In the genomic region with DNA sequence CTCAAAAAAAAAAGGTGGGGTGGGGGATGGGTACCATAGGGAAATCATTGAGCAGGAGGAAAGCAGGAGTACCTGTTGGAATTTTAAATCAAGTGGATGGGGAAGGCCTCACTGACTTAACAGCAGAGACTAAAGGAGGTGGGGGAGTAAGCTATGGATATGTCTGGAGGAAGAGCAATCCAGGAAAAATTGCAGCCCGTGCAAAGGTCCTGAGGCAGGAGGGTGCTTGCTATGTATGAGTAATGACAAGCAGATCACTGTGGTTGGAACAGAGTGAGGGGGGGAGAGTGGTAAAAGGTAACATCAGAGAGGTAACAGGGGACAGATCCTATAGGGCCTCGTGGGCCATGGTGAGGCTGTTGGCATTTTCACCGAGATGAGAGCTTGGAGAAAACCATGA, we compare ENCODE assay signal across 17 cellular contexts. TPM values are rescaled to one million over a fixed set of nuclear protein-coding genes. Genes with fewer than 3 reads are reported as not detected.
DNase-seq lines count a peak whose midpoint lies in the region; ATAC-seq, FAIRE-seq and TF ChIP-seq lines count a peak whose summit lies in the region.
"Had no signal": no experiment of that assay in that cellular context is flagged by ENCODE, and none has a peak within 500 bp of the region (broad histone marks: within the 10 kb centered on the region; RNA-seq: fewer than 3 reads in every experiment).

No MANE protein-coding gene starts in this region.

- BruUV-seq in GM12878 (replicated peaks; lab: Mats Ljungman, UMichigan): TSS peak; percentile 18

- in situ Hi-C loops in GM12878 (cut with MboI): no loop called here

- 61% methylated on average over 3 of the region's 3 CpGs for WGBS in GM12878 (ENCODE audit: insufficient coverage, insufficient replicate concordance, low lambda C conversion rate, missing lambda C conversion rate)

- H3K4me3 Mint-ChIP-seq in activated CD4-positive, alpha-beta memory T cell treated with anti-CD3 and anti-CD28 coated beads for 36 hours: no peak overlapping the region
- H3K4me3 Mint-ChIP-seq in activated CD4-positive, alpha-beta memory T cell treated with anti-CD3 and anti-CD28 coated beads, Interleukin-2, amount 10 ng/mL, durations not matched to agents 7 days and 5 days: no peak overlapping the region
- no peak overlapping the region for H3K4me3 Mint-ChIP-seq in natural killer cell treated with Interleukin-12 subunit alpha and Interleukin-12 subunit beta and Interleukin-15 and Interleukin-18, amount 100 ng/mL, for 72 hours
- H3K4me3 Mint-ChIP-seq: CD8-positive, alpha-beta T cell had no signal

- H3K9ac ChIP-seq in GM12878 (ENCODE audit: control insufficient read depth, insufficient read depth, low read length): no peak overlapping the region
- H3K9ac ChIP-seq: GM23248 had no signal

- CTCF ChIA-PET in activated CD4-positive, alpha-beta memory T cell treated with anti-CD3 and anti-CD28 coated beads for 36 hours (lab: Charles Lee): no interaction called here
- CTCF ChIA-PET in activated CD4-positive, alpha-beta memory T cell treated with anti-CD3 and anti-CD28 coated beads, Interleukin-2, amount 10 ng/mL, durations not matched to agents 7 days and 5 days (lab: Charles Lee): no interaction called here
- CTCF ChIA-PET in HEK293 (lab: Yijun Ruan, JAX) (no interaction called here), GM12878 (lab: Yijun Ruan, JAX) (no interaction called here)

- H3K4me1 ChIP-seq in HEK293 (ENCODE audit: control insufficient read depth, insufficient read depth, low read length) (no peaks in the 10 kb centered on the region), GM12878 (ENCODE audit: control insufficient read depth, insufficient read depth, low read length) (no peaks in the 10 kb centered on the region)

- no peak for TF ChIP-seq EP300 in GM12878 (IDR thresholded peaks at IDR 0.05; ENCODE audit: borderline replicate concordance in 1 of 2, control insufficient read depth in 1 of 2, low read depth in 2 of 2, low read length in 2 of 2)

- DNase-seq in activated CD4-positive, alpha-beta memory T cell treated with anti-CD3 and anti-CD28 coated beads for 36 hours: no peak
- DNase-seq in activated CD4-positive, alpha-beta memory T cell treated with anti-CD3 and anti-CD28 coated beads, Interleukin-2, amount 10 ng/mL, durations not matched to agents 7 days and 5 days: no peak
- no peak for DNase-seq in GM12878 (ENCODE audit: low read depth, low spot score)
- no peak for DNase-seq in natural killer cell treated with Interleukin-12 subunit alpha and Interleukin-12 subunit beta and Interleukin-15 and Interleukin-18, amount 100 ng/mL, for 72 hours (ENCODE audit: low spot score)
- no peak for DNase-seq in stimulated activated CD4-positive, alpha-beta T cell treated with anti-CD3 and anti-CD28 coated beads, Interleukin-4, amount 100 ng/mL, for 1 hour
- DNase-seq in iPS-NIHi7 (ENCODE audit: extremely low spot score): no peak
- DNase-seq in activated CD8-positive, alpha-beta memory T cell treated with anti-CD3 and anti-CD28 coated beads, Interleukin-2, amount 50 U/mL, for 4 hours: no peak
- DNase-seq: CD8-positive, alpha-beta T cell; DMS79 treated with DMSO at 0.1 percent for 48 hours; GM23248; HCEC 1CT; NCI-H1417 treated with DMSO at 0.1 percent for 48 hours; NCI-H1930; NCI-H526 treated with DMSO at 0.1 percent for 48 hours had no signal

- peaks cover 26% of the 10 kb centered on the region for H3K36me3 Mint-ChIP-seq in activated CD4-positive, alpha-beta memory T cell treated with anti-CD3 and anti-CD28 coated beads for 36 hours
- H3K36me3 Mint-ChIP-seq in activated CD4-positive, alpha-beta memory T cell treated with anti-CD3 and anti-CD28 coated beads, Interleukin-2, amount 10 ng/mL, durations not matched to agents 7 days and 5 days (ENCODE audit: low read depth): peaks cover 50% of the 10 kb centered on the region
- peaks cover 10% of the 10 kb centered on the region for H3K36me3 Mint-ChIP-seq in natural killer cell treated with Interleukin-12 subunit alpha and Interleukin-12 subunit beta and Interleukin-15 and Interleukin-18, amount 100 ng/mL, for 72 hours

- H3K36me3 ChIP-seq in HEK293 (ENCODE audit: control insufficient read depth in 2 of 2, insufficient read depth in 1 of 2, low read length in 2 of 2): peaks cover 0 to 60% of the 10 kb centered on the region in 2 experiments
- peaks cover 0 to 2% of the 10 kb centered on the region in 2 experiments; a peak in 2 of 4 replicates for H3K36me3 ChIP-seq in GM12878 (ENCODE audit: control insufficient read depth in 2 of 2, insufficient read depth in 2 of 2, low read length in 1 of 2)

- intact Hi-C loops in activated CD4-positive, alpha-beta memory T cell treated with anti-CD3 and anti-CD28 coated beads for 36 hours (cut with micrococcal nuclease): no loop called here
- intact Hi-C loops in GM12878 (cut with micrococcal nuclease; ENCODE audit: unreplicated experiment): no loop called here

- H3K4me3 ChIP-seq in HEK293 (ENCODE audit: low read depth, low read length) (no peak overlapping the region), GM12878 (no peak overlapping the region)
- H3K4me3 ChIP-seq: GM23248 had no signal

- H3K9me3 ChIP-seq in HEK293 (ENCODE audit: control insufficient read depth, insufficient read depth, low read depth, low read length) (no peaks in the 10 kb centered on the region), GM12878 (replicated peaks; ENCODE audit: control insufficient read depth, insufficient read depth, low read length) (no peaks in the 10 kb centered on the region)

- TF ChIP-seq CTCF in HEK293 (tag by site-specific recombination; IDR thresholded peaks at IDR 0.05) (no peak), GM12878 (IDR thresholded peaks at IDR 0.05 in 2 of 3, conservative IDR thresholded peaks at IDR 0.05 in 1 of 3; ENCODE audit: control insufficient read depth in 2 of 3, extremely low read depth in 1 of 3, insufficient read depth in 1 of 3, low read depth in 3 of 3, low read length in 3 of 3) (no peak)

- H3K27ac ChIP-seq in HEK293 (ENCODE audit: extremely low read depth, low read depth, low read length) (no peak overlapping the region), GM12878 (ENCODE audit: control insufficient read depth, insufficient read depth) (no peak overlapping the region)
- H3K27ac ChIP-seq: GM23248 had no signal

- peak overlapping the region; percentile 70 for H3K27ac Mint-ChIP-seq in activated CD4-positive, alpha-beta memory T cell treated with anti-CD3 and anti-CD28 coated beads for 36 hours
- no peak overlapping the region for H3K27ac Mint-ChIP-seq in activated CD4-positive, alpha-beta memory T cell treated with anti-CD3 and anti-CD28 coated beads, Interleukin-2, amount 10 ng/mL, durations not matched to agents 7 days and 5 days
- H3K27ac Mint-ChIP-seq in natural killer cell treated with Interleukin-12 subunit alpha and Interleukin-12 subunit beta and Interleukin-15 and Interleukin-18, amount 100 ng/mL, for 72 hours: peak overlapping the region; percentile 6 to 49
- H3K27ac Mint-ChIP-seq: CD8-positive, alpha-beta T cell had no signal

- no peak for TF ChIP-seq POLR2A in GM12878 (IDR thresholded peaks at IDR 0.05; ENCODE audit: low read depth, low read length)

- TF ChIP-seq RAD21 in GM12878 (IDR thresholded peaks at IDR 0.05; ENCODE audit: insufficient read depth, low read depth, low read length): no peak

- no peak overlapping the region for H2AFZ ChIP-seq in GM12878 (ENCODE audit: control insufficient read depth, low read depth, low read length)
- H2AFZ ChIP-seq: GM23248 had no signal

- no peaks in the 10 kb centered on the region for H4K20me1 ChIP-seq in GM12878 (ENCODE audit: control insufficient read depth, insufficient read depth)

- no peaks in the 10 kb centered on the region for H3K27me3 Mint-ChIP-seq in activated CD4-positive, alpha-beta memory T cell treated with anti-CD3 and anti-CD28 coated beads for 36 hours
- no peaks in the 10 kb centered on the region for H3K27me3 Mint-ChIP-seq in activated CD4-positive, alpha-beta memory T cell treated with anti-CD3 and anti-CD28 coated beads, Interleukin-2, amount 10 ng/mL, durations not matched to agents 7 days and 5 days
- peaks cover 0 to 3% of the 10 kb centered on the region in 2 donors for H3K27me3 Mint-ChIP-seq in natural killer cell treated with Interleukin-12 subunit alpha and Interleukin-12 subunit beta and Interleukin-15 and Interleukin-18, amount 100 ng/mL, for 72 hours

- peaks cover 30% of the 10 kb centered on the region for H3K4me1 Mint-ChIP-seq in activated CD4-positive, alpha-beta memory T cell treated with anti-CD3 and anti-CD28 coated beads for 36 hours (ENCODE audit: low read depth)
- H3K4me1 Mint-ChIP-seq in activated CD4-positive, alpha-beta memory T cell treated with anti-CD3 and anti-CD28 coated beads, Interleukin-2, amount 10 ng/mL, durations not matched to agents 7 days and 5 days: peaks cover 26% of the 10 kb centered on the region
- H3K4me1 Mint-ChIP-seq in natural killer cell treated with Interleukin-12 subunit alpha and Interleukin-12 subunit beta and Interleukin-15 and Interleukin-18, amount 100 ng/mL, for 72 hours (ENCODE audit: low read depth in 2 of 2): peaks cover 20 to 31% of the 10 kb centered on the region in 2 donors

- RAD21 ChIA-PET in GM12878 (lab: Charles Lee; ENCODE audit: unreplicated experiment): no interaction called here

- SMC1A ChIA-PET in GM12878 (lab: Charles Lee; ENCODE audit: uncharacterized antibody, unreplicated experiment): no interaction called here

- POLR2A ChIA-PET in activated CD4-positive, alpha-beta memory T cell treated with anti-CD3 and anti-CD28 coated beads for 36 hours (lab: Charles Lee): no interaction called here
- POLR2A ChIA-PET in activated CD4-positive, alpha-beta memory T cell treated with anti-CD3 and anti-CD28 coated beads, Interleukin-2, amount 10 ng/mL, durations not matched to agents 7 days and 5 days (lab: Charles Lee): no interaction called here
- POLR2A ChIA-PET in HEK293 (lab: Yijun Ruan, JAX): no interaction called here
- POLR2A ChIA-PET in GM12878 (lab: Charles Lee): no interaction called here

- no peaks in the 10 kb centered on the region for H3K9me3 Mint-ChIP-seq in activated CD4-positive, alpha-beta memory T cell treated with anti-CD3 and anti-CD28 coated beads for 36 hours
- no peaks in the 10 kb centered on the region for H3K9me3 Mint-ChIP-seq in activated CD4-positive, alpha-beta memory T cell treated with anti-CD3 and anti-CD28 coated beads, Interleukin-2, amount 10 ng/mL, durations not matched to agents 7 days and 5 days
- H3K9me3 Mint-ChIP-seq in natural killer cell treated with Interleukin-12 subunit alpha and Interleukin-12 subunit beta and Interleukin-15 and Interleukin-18, amount 100 ng/mL, for 72 hours: no peaks in the 10 kb centered on the region
- H3K9me3 Mint-ChIP-seq: CD8-positive, alpha-beta T cell had no signal

- ATAC-seq in GM12878: no peak
- no peak for ATAC-seq in natural killer cell treated with Interleukin-12 subunit alpha and Interleukin-12 subunit beta and Interleukin-15 and Interleukin-18, amount 100 ng/mL, for 72 hours
- ATAC-seq: CD8-positive, alpha-beta T cell had no signal

- no peaks in the 10 kb centered on the region for H3K27me3 ChIP-seq in GM12878 (replicated peaks in 1 of 2; ENCODE audit: control insufficient read depth in 2 of 2, insufficient read depth in 2 of 2, low read length in 1 of 2)

- H3K4me2 ChIP-seq in GM12878 (ENCODE audit: control insufficient read depth, insufficient read depth): no peak overlapping the region

- FAIRE-seq in GM12878 (lab: Jason Lieb, UNC): no peak
- FAIRE-seq: GM18507, RCC 7860 had no signal

- peaks cover 27% of the 10 kb centered on the region for H3K79me2 ChIP-seq in GM12878 (ENCODE audit: control insufficient read depth, insufficient read depth, low read length)

RNA-seq across cellular contexts. Expression of a gene that starts 4.1 kb away (rescaled TPM):
- 10 to 100 TPM; 62.8 to 73.9 TPM for total RNA-seq in activated CD4-positive, alpha-beta memory T cell treated with anti-CD3 and anti-CD28 coated beads for 36 hours
- total RNA-seq in activated CD4-positive, alpha-beta memory T cell treated with anti-CD3 and anti-CD28 coated beads, Interleukin-2, amount 10 ng/mL, durations not matched to agents 7 days and 5 days: 10 to 100 TPM; 57.6 to 60.1 TPM
- total RNA-seq in GM12878 (2013; cell fraction: nucleolus; rRNA removed): 20.9 and 25.4 TPM in 2 replicates
- total RNA-seq in GM12878 (2014; rRNA removed): 86.0 and 87.8 TPM in 2 replicates
- 46.9 and 58.3 TPM in 2 replicates for total RNA-seq in GM12878 (2014; rRNA removed; fragmentation: Illumina TruSeq; extraction: Trizol)
- 57.4 and 60.7 TPM in 2 replicates for total RNA-seq in GM12878 (2021)
- polyA plus RNA-seq in GM12878 (2011; ENCODE audit: low read depth): 30.9 TPM
- polyA plus RNA-seq in GM12878 (2011; rRNA removed): 25.2 and 31.0 TPM in 2 replicates
- polyA plus RNA-seq in GM12878 (2011; cell fraction: cytosol; rRNA removed): 46.7 and 55.0 TPM in 2 replicates
- 69.8 and 78.7 TPM in 2 replicates for polyA plus RNA-seq in GM12878 (2011; cell fraction: nucleus; rRNA removed)
- polyA plus RNA-seq in GM12878 (2012): 41.7 and 42.2 TPM in 2 replicates
- 32.6 and 46.5 TPM in 2 replicates for polyA plus RNA-seq in GM12878 (2014; fragmentation: Illumina TruSeq; extraction: Trizol)
- 10 to 100 TPM in 1 of 2 experiments, 1 to 10 TPM in 1; 8.8 to 18.2 TPM for polyA plus RNA-seq in GM12878 (2014; fragmentation: Nextera tagmentation; extraction: Ambion mirVana)
- polyA plus RNA-seq in GM12878 (2014; rRNA removed): 67.8 and 68.8 TPM in 2 replicates
- polyA plus RNA-seq in GM12878 (2016; fragmentation: Nextera tagmentation; extraction: Ambion mirVana): 10 to 100 TPM; 74.9 to 86.9 TPM
- polyA minus RNA-seq in GM12878 (2011; rRNA and poly(A)+ RNA removed): 20.2 and 35.4 TPM in 2 replicates
- polyA minus RNA-seq in GM12878 (2011; cell fraction: cytosol; rRNA and poly(A)+ RNA removed): 13.9 and 16.3 TPM in 2 replicates
- 13.5 and 19.6 TPM in 2 replicates for polyA minus RNA-seq in GM12878 (2011; cell fraction: nucleus; rRNA and poly(A)+ RNA removed)
- 100 to 1,000 TPM in 1 of 2 donors, 10 to 100 TPM in 1; 83.8 to 120 TPM for total RNA-seq in natural killer cell treated with Interleukin-12 subunit alpha and Interleukin-12 subunit beta and Interleukin-15 and Interleukin-18, amount 100 ng/mL, for 72 hours

RNA-seq across cellular contexts. Expression of a gene that starts 10.1 kb away (rescaled TPM):
- 10 to 100 TPM; 70.7 to 73.0 TPM for total RNA-seq in activated CD4-positive, alpha-beta memory T cell treated with anti-CD3 and anti-CD28 coated beads for 36 hours
- 10 to 100 TPM; 76.4 to 82.4 TPM for total RNA-seq in activated CD4-positive, alpha-beta memory T cell treated with anti-CD3 and anti-CD28 coated beads, Interleukin-2, amount 10 ng/mL, durations not matched to agents 7 days and 5 days
- total RNA-seq in GM12878 (2013; cell fraction: nucleolus; rRNA removed): 48.5 and 53.5 TPM in 2 replicates
- total RNA-seq in GM12878 (2014; rRNA removed) (81.3 and 96.2 TPM in 2 replicates), GM12878 (2014; rRNA removed; fragmentation: Illumina TruSeq; extraction: Trizol) (51.5 and 53.6 TPM in 2 replicates), GM12878 (2021) (95.6 and 102 TPM in 2 replicates)
- 49.7 TPM for polyA plus RNA-seq in GM12878 (2011; ENCODE audit: low read depth)
- polyA plus RNA-seq in GM12878 (2011; rRNA removed) (30.5 and 59.9 TPM in 2 replicates), GM12878 (2014; fragmentation: Illumina TruSeq; extraction: Trizol) (42.5 and 65.0 TPM in 2 replicates), GM12878 (2014; fragmentation: Nextera tagmentation; extraction: Ambion mirVana) (1 to 10 TPM; 4.2 to 9.0 TPM), GM12878 (2014; rRNA removed) (108 and 142 TPM in 2 replicates), GM12878 (2016; fragmentation: Nextera tagmentation; extraction: Ambion mirVana) (10 to 100 TPM; 76.2 to 81.3 TPM)
- polyA plus RNA-seq in GM12878 (2011; cell fraction: cytosol; rRNA removed): 124 and 168 TPM in 2 replicates
- 173 and 209 TPM in 2 replicates for polyA plus RNA-seq in GM12878 (2011; cell fraction: nucleus; rRNA removed)
- polyA plus RNA-seq in GM12878 (2012): 50.5 and 68.3 TPM in 2 replicates
- 101 and 115 TPM in 2 replicates for polyA minus RNA-seq in GM12878 (2011; rRNA and poly(A)+ RNA removed)
- polyA minus RNA-seq in GM12878 (2011; cell fraction: cytosol; rRNA and poly(A)+ RNA removed): 46.5 and 48.4 TPM in 2 replicates
- polyA minus RNA-seq in GM12878 (2011; cell fraction: nucleus; rRNA and poly(A)+ RNA removed): 21.0 and 31.1 TPM in 2 replicates
- 100 to 1,000 TPM in 1 of 2 donors, 10 to 100 TPM in 1; 70.7 to 156 TPM for total RNA-seq in natural killer cell treated with Interleukin-12 subunit alpha and Interleukin-12 subunit beta and Interleukin-15 and Interleukin-18, amount 100 ng/mL, for 72 hours

RNA-seq across cellular contexts. Expression of a gene that starts 28.6 kb away (rescaled TPM):
- 1 to 10 TPM; 7.1 to 7.7 TPM for total RNA-seq in activated CD4-positive, alpha-beta memory T cell treated with anti-CD3 and anti-CD28 coated beads for 36 hours
- 10 to 100 TPM; 26.1 to 29.2 TPM for total RNA-seq in activated CD4-positive, alpha-beta memory T cell treated with anti-CD3 and anti-CD28 coated beads, Interleukin-2, amount 10 ng/mL, durations not matched to agents 7 days and 5 days
- 17.6 and 19.7 TPM in 2 replicates for total RNA-seq in GM12878 (2013; cell fraction: nucleolus; rRNA removed)
- total RNA-seq in GM12878 (2014; rRNA removed) (15.2 and 16.6 TPM in 2 replicates), GM12878 (2014; rRNA removed; fragmentation: Illumina TruSeq; extraction: Trizol) (5.7 and 7.9 TPM in 2 replicates), GM12878 (2021) (14.0 and 18.0 TPM in 2 replicates)
- 4.8 TPM for polyA plus RNA-seq in GM12878 (2011; ENCODE audit: low read depth)
- polyA plus RNA-seq in GM12878 (2011; rRNA removed) (5.6 and 12.9 TPM in 2 replicates), GM12878 (2014; fragmentation: Illumina TruSeq; extraction: Trizol) (8.3 and 12.5 TPM in 2 replicates), GM12878 (2014; fragmentation: Nextera tagmentation; extraction: Ambion mirVana) (1 to 10 TPM in 1 of 2 experiments, under 1 TPM in 1; 0.27 to 1.4 TPM), GM12878 (2014; rRNA removed) (17.9 and 19.5 TPM in 2 replicates), GM12878 (2016; fragmentation: Nextera tagmentation; extraction: Ambion mirVana) (10 to 100 TPM; 18.2 to 21.0 TPM)
- polyA plus RNA-seq in GM12878 (2011; cell fraction: cytosol; rRNA removed): 24.2 and 24.8 TPM in 2 replicates
- polyA plus RNA-seq in GM12878 (2011; cell fraction: nucleus; rRNA removed): 53.9 and 63.7 TPM in 2 replicates
- polyA plus RNA-seq in GM12878 (2012): 11.5 and 11.7 TPM in 2 replicates
- polyA minus RNA-seq in GM12878 (2011; rRNA and poly(A)+ RNA removed): 14.8 and 21.4 TPM in 2 replicates
- polyA minus RNA-seq in GM12878 (2011; cell fraction: cytosol; rRNA and poly(A)+ RNA removed): 3.5 and 7.5 TPM in 2 replicates
- polyA minus RNA-seq in GM12878 (2011; cell fraction: nucleus; rRNA and poly(A)+ RNA removed): 13.5 and 19.2 TPM in 2 replicates
- total RNA-seq in natural killer cell treated with Interleukin-12 subunit alpha and Interleukin-12 subunit beta and Interleukin-15 and Interleukin-18, amount 100 ng/mL, for 72 hours: 10 to 100 TPM; 25.9 to 31.0 TPM

RNA-seq across cellular contexts. Expression of a gene that starts 41.5 kb away (rescaled TPM):
- total RNA-seq in activated CD4-positive, alpha-beta memory T cell treated with anti-CD3 and anti-CD28 coated beads for 36 hours: 100 to 1,000 TPM; 149 to 150 TPM
- total RNA-seq in activated CD4-positive, alpha-beta memory T cell treated with anti-CD3 and anti-CD28 coated beads, Interleukin-2, amount 10 ng/mL, durations not matched to agents 7 days and 5 days: 100 to 1,000 TPM; 446 to 461 TPM
- 38.1 and 42.3 TPM in 2 replicates for total RNA-seq in GM12878 (2013; cell fraction: nucleolus; rRNA removed)
- total RNA-seq in GM12878 (2014; rRNA removed): 159 and 169 TPM in 2 replicates
- 169 and 174 TPM in 2 replicates for total RNA-seq in GM12878 (2014; rRNA removed; fragmentation: Illumina TruSeq; extraction: Trizol)
- 154 and 170 TPM in 2 replicates for total RNA-seq in GM12878 (2021)
- polyA plus RNA-seq in GM12878 (2011; ENCODE audit: low read depth): 95.3 TPM
- polyA plus RNA-seq in GM12878 (2011; rRNA removed): 69.5 and 125 TPM in 2 replicates
- 248 and 252 TPM in 2 replicates for polyA plus RNA-seq in GM12878 (2011; cell fraction: cytosol; rRNA removed)
- 145 and 191 TPM in 2 replicates for polyA plus RNA-seq in GM12878 (2011; cell fraction: nucleus; rRNA removed)
- polyA plus RNA-seq in GM12878 (2012): 113 and 128 TPM in 2 replicates
- polyA plus RNA-seq in GM12878 (2014; fragmentation: Illumina TruSeq; extraction: Trizol): 126 and 163 TPM in 2 replicates
- polyA plus RNA-seq in GM12878 (2014; fragmentation: Nextera tagmentation; extraction: Ambion mirVana): 100 to 1,000 TPM; 364 to 628 TPM
- polyA plus RNA-seq in GM12878 (2014; rRNA removed): 183 and 185 TPM in 2 replicates
- polyA plus RNA-seq in GM12878 (2016; fragmentation: Nextera tagmentation; extraction: Ambion mirVana): 100 to 1,000 TPM; 242 to 263 TPM
- 180 and 246 TPM in 2 replicates for polyA minus RNA-seq in GM12878 (2011; rRNA and poly(A)+ RNA removed)
- 67.8 and 83.2 TPM in 2 replicates for polyA minus RNA-seq in GM12878 (2011; cell fraction: cytosol; rRNA and poly(A)+ RNA removed)
- 26.2 and 38.9 TPM in 2 replicates for polyA minus RNA-seq in GM12878 (2011; cell fraction: nucleus; rRNA and poly(A)+ RNA removed)
- 100 to 1,000 TPM; 380 to 399 TPM for total RNA-seq in natural killer cell treated with Interleukin-12 subunit alpha and Interleukin-12 subunit beta and Interleukin-15 and Interleukin-18, amount 100 ng/mL, for 72 hours

RNA-seq across cellular contexts. Expression of a gene that starts 59.4 kb away (rescaled TPM):
- 10 to 100 TPM; 13.5 to 16.2 TPM for total RNA-seq in activated CD4-positive, alpha-beta memory T cell treated with anti-CD3 and anti-CD28 coated beads for 36 hours
- 10 to 100 TPM; 21.7 to 22.3 TPM for total RNA-seq in activated CD4-positive, alpha-beta memory T cell treated with anti-CD3 and anti-CD28 coated beads, Interleukin-2, amount 10 ng/mL, durations not matched to agents 7 days and 5 days
- 12.4 and 13.6 TPM in 2 replicates for total RNA-seq in GM12878 (2013; cell fraction: nucleolus; rRNA removed)
- total RNA-seq in GM12878 (2014; rRNA removed) (8.0 and 8.3 TPM in 2 replicates), GM12878 (2014; rRNA removed; fragmentation: Illumina TruSeq; extraction: Trizol) (2.0 and 2.7 TPM in 2 replicates), GM12878 (2021) (17.3 and 20.6 TPM in 2 replicates)
- polyA plus RNA-seq in GM12878 (2011; ENCODE audit: low read depth): 9.3 TPM
- polyA plus RNA-seq in GM12878 (2011; rRNA removed) (3.6 and 9.6 TPM in 2 replicates), GM12878 (2014; fragmentation: Illumina TruSeq; extraction: Trizol) (7.0 and 10.4 TPM in 2 replicates), GM12878 (2014; fragmentation: Nextera tagmentation; extraction: Ambion mirVana) (1 to 10 TPM in 1 of 2 experiments, under 1 TPM in 1; 0.79 to 2.3 TPM), GM12878 (2014; rRNA removed) (13.5 and 13.8 TPM in 2 replicates), GM12878 (2016; fragmentation: Nextera tagmentation; extraction: Ambion mirVana) (10 to 100 TPM; 11.3 to 11.6 TPM)
- 14.6 and 15.2 TPM in 2 replicates for polyA plus RNA-seq in GM12878 (2011; cell fraction: cytosol; rRNA removed)
- 23.3 and 30.6 TPM in 2 replicates for polyA plus RNA-seq in GM12878 (2011; cell fraction: nucleus; rRNA removed)
- polyA plus RNA-seq in GM12878 (2012): 18.8 and 19.5 TPM in 2 replicates
- 9.7 and 12.3 TPM in 2 replicates for polyA minus RNA-seq in GM12878 (2011; rRNA and poly(A)+ RNA removed)
- polyA minus RNA-seq in GM12878 (2011; cell fraction: cytosol; rRNA and poly(A)+ RNA removed): 3.1 and 5.7 TPM in 2 replicates
- polyA minus RNA-seq in GM12878 (2011; cell fraction: nucleus; rRNA and poly(A)+ RNA removed): 4.8 and 8.2 TPM in 2 replicates
- 10 to 100 TPM; 31.8 to 37.0 TPM for total RNA-seq in natural killer cell treated with Interleukin-12 subunit alpha and Interleukin-12 subunit beta and Interleukin-15 and Interleukin-18, amount 100 ng/mL, for 72 hours
